17 cellular contexts compared by ENCODE assay signal in genomic region chr1:35215346-35215745, GRCh38.
"Had no signal": no experiment of that assay in that cellular context is flagged by ENCODE, and none has a peak within 500 bp of the region (broad histone marks: within the 10 kb centered on the region; RNA-seq: fewer than 3 reads in every experiment).

No MANE protein-coding gene starts in this region.

- H3K4me3 ChIP-seq: gastrocnemius medialis, hepatocyte, psoas muscle, stomach, thoracic aorta had no signal

- H3K27me3 ChIP-seq: gastrocnemius medialis, hepatocyte, stomach had no signal

- H3K27me3 Mint-ChIP-seq: activated CD4-positive, alpha-beta T cell treated with anti-CD3 and anti-CD28 coated beads, Interleukin-2, amount 10 ng/mL, durations not matched to agents 7 days and 5 days; activated naive CD8-positive, alpha-beta T cell treated with anti-CD3 and anti-CD28 coated beads for 36 hours; dendritic cell treated with granulocyte-macrophage colony-stimulating factor and Interleukin-4, amounts not matched to agents 40 ng/mL and 50 ng/mL, for 4 days; effector memory CD8-positive, alpha-beta T cell had no signal

- H3K27ac Mint-ChIP-seq: activated CD4-positive, alpha-beta T cell treated with anti-CD3 and anti-CD28 coated beads, Interleukin-2, amount 10 ng/mL, durations not matched to agents 7 days and 5 days; activated naive CD8-positive, alpha-beta T cell treated with anti-CD3 and anti-CD28 coated beads for 36 hours; dendritic cell treated with granulocyte-macrophage colony-stimulating factor and Interleukin-4, amounts not matched to agents 40 ng/mL and 50 ng/mL, for 4 days; effector memory CD8-positive, alpha-beta T cell had no signal

- DNase-seq: activated CD4-positive, alpha-beta T cell treated with anti-CD3 and anti-CD28 coated beads, Interleukin-2, amount 10 ng/mL, durations not matched to agents 7 days and 5 days; activated CD4-positive, CD25-positive, alpha-beta regulatory T cell; activated CD8-positive, alpha-beta memory T cell treated with anti-CD3 and anti-CD28 coated beads for 24 hours; activated gamma-delta T cell treated with Interleukin-2 at 50 U/mL for 16 hours; activated naive CD8-positive, alpha-beta T cell treated with anti-CD3 and anti-CD28 coated beads for 36 hours; cerebellar nuclear complex; effector memory CD8-positive, alpha-beta T cell; gastrocnemius medialis; islet precursor cell; psoas muscle; stimulated activated CD4-positive, alpha-beta T cell treated with anti-CD3 and anti-CD28 coated beads, Interleukin-12 subunit alpha, Interleukin-12 subunit beta, amount 100 ng/mL, for 4 hours; stimulated activated CD4-positive, alpha-beta T cell treated with anti-CD3 and anti-CD28 coated beads, Interleukin-2, amount 100 ng/mL, for 24 hours; stomach had no signal

- H3K4me1 ChIP-seq: gastrocnemius medialis, psoas muscle, stomach had no signal

- H3K4me2 ChIP-seq: hepatocyte had no signal

- H3K27ac ChIP-seq: epithelial cell of prostate, gastrocnemius medialis, hepatocyte, psoas muscle, thoracic aorta had no signal

- H2AFZ ChIP-seq: hepatocyte had no signal

- ATAC-seq: effector memory CD8-positive, alpha-beta T cell; psoas muscle had no signal

- H3K79me2 ChIP-seq: hepatocyte had no signal

- H3K36me3 Mint-ChIP-seq: activated naive CD8-positive, alpha-beta T cell treated with anti-CD3 and anti-CD28 coated beads for 36 hours had no signal

- H3K36me3 ChIP-seq: gastrocnemius medialis, stomach, thoracic aorta had no signal

- H3K4me1 Mint-ChIP-seq: activated CD4-positive, alpha-beta T cell treated with anti-CD3 and anti-CD28 coated beads, Interleukin-2, amount 10 ng/mL, durations not matched to agents 7 days and 5 days; activated naive CD8-positive, alpha-beta T cell treated with anti-CD3 and anti-CD28 coated beads for 36 hours had no signal

- H3K4me3 Mint-ChIP-seq: activated CD4-positive, alpha-beta T cell treated with anti-CD3 and anti-CD28 coated beads, Interleukin-2, amount 10 ng/mL, durations not matched to agents 7 days and 5 days; activated naive CD8-positive, alpha-beta T cell treated with anti-CD3 and anti-CD28 coated beads for 36 hours; dendritic cell treated with granulocyte-macrophage colony-stimulating factor and Interleukin-4, amounts not matched to agents 40 ng/mL and 50 ng/mL, for 4 days; effector memory CD8-positive, alpha-beta T cell had no signal

- H3K9me3 ChIP-seq: gastrocnemius medialis, psoas muscle, stomach, thoracic aorta had no signal
